Comparison of ENCODE assay signal across 9 cellular contexts in genomic region chr2:241275504-241275903, GRCh38.
"Had no signal": no experiment of that assay in that cellular context is flagged by ENCODE, and none has a peak within 500 bp of the region (broad histone marks: within the 10 kb centered on the region; RNA-seq: fewer than 3 reads in every experiment).

No MANE protein-coding gene starts in this region.

- H3K9me3 Mint-ChIP-seq: GM23338, H9 had no signal

- H2AFZ ChIP-seq: GM23338 had no signal

- H3K36me3 Mint-ChIP-seq: IgD-negative memory B cell had no signal

- FAIRE-seq: H1, H54, HepG2 had no signal

- ATAC-seq: GM23338, HepG2 had no signal

- H3K27ac Mint-ChIP-seq: GM23338, H9, IgD-negative memory B cell had no signal

- H3K27me3 Mint-ChIP-seq: IgD-negative memory B cell had no signal

- H3K4me2 ChIP-seq: GM23338 had no signal

- DNase-seq: HCEC 1CT, KG1 had no signal

- H3K27ac ChIP-seq: HL-60 had no signal

- H3K4me3 Mint-ChIP-seq: GM23338, H9 had no signal

- H3K4me3 ChIP-seq: GM23338 had no signal
